Comparison of ENCODE assay signal across 8 cellular contexts in genomic region chrX:8731579-8732395, GRCh38. TPM values are rescaled to one million over a fixed set of nuclear protein-coding genes. Genes with fewer than 3 reads are reported as not detected.
DNase-seq lines count a peak whose midpoint lies in the region; ATAC-seq and TF ChIP-seq lines count a peak whose summit lies in the region.

Gene ANOS1 (minus strand): TSS chrX:8732137. CDS start chrX:8732036, 101 bp downstream.

- TF ChIP-seq POLR2A in GM18505 (IDR thresholded peaks at IDR 0.05; ENCODE audit: borderline replicate concordance, extremely low read depth, insufficient read depth, insufficient read length), result no peak

- peak; percentile 97 for ATAC-seq in right cardiac atrium
- ATAC-seq in sciatic nerve, result peak; percentile 94
- ATAC-seq in GM21381 (IDR thresholded peaks at IDR 0.05; ENCODE audit: unreplicated experiment), result no peak
- ATAC-seq in GM18505 (IDR thresholded peaks at IDR 0.05; ENCODE audit: unreplicated experiment), result no peak

- 0 out of 2 replicates have a peak, but pooled peaks have one; percentile 5 for TF ChIP-seq CTCF in WERI-Rb-1 (IDR thresholded peaks at IDR 0.05; ENCODE audit: low read depth, low read length)

- no peaks in the 10 kb centered on the region for H3K36me3 ChIP-seq in WERI-Rb-1

- H3K27ac ChIP-seq in WERI-Rb-1 (no peak within 1 kb of the TSS), right cardiac atrium (ENCODE audit: low read length) (no peak within 1 kb of the TSS)

- DNase-seq in NCI-H1105 treated with DMSO at 0.1 percent for 48 hours (lab: John Stamatoyannopoulos, UW) (peak; percentile 44), NCI-H1105 (lab: John Stamatoyannopoulos, UW) (no peak), WERI-Rb-1 (peak; percentile 81), right cardiac atrium (peak; percentile 77 to 91 (median 89)), sciatic nerve (ENCODE audit: low spot score) (peak; percentile 79), AG08395 (ENCODE audit: low spot score) (no peak)

- WGBS in right cardiac atrium, result under 1% methylated on average over 75 of the region's 87 CpGs

- H3K9me3 ChIP-seq in WERI-Rb-1 (ENCODE audit: severe bottlenecking) (no peaks in the 10 kb centered on the region), right cardiac atrium (ENCODE audit: control insufficient read depth, low read length) (no peaks in the 10 kb centered on the region)

- intact Hi-C loops in right cardiac atrium (cut with DNase I) (loop anchor here in 3 of 4 donors (10.0 kb wide), 2 partner anchors 367 to 737 kb away; no protein-coding TSS in a partner anchor), sciatic nerve (cut with DNase I) (no loop called here)

- H3K4me1 ChIP-seq in right cardiac atrium (ENCODE audit: control insufficient read depth, insufficient read depth, low read length), result no peaks in the 10 kb centered on the region

- H3K27me3 ChIP-seq in WERI-Rb-1 (ENCODE audit: insufficient read depth, low read depth, severe bottlenecking) (peaks cover 29% of the 10 kb centered on the region), right cardiac atrium (ENCODE audit: control insufficient read depth, insufficient read depth) (no peaks in the 10 kb centered on the region)

- H3K4me3 ChIP-seq in WERI-Rb-1 (ENCODE audit: low read depth, low read length) (peak within 1 kb of the TSS; percentile 41), right cardiac atrium (ENCODE audit: low read length) (peak within 1 kb of the TSS; percentile 67)

RNA-seq across cellular contexts. Expression of gene ANOS1, which starts in this region (rescaled TPM):
- 1 to 10 TPM; 3.3 to 6.6 (median 5.2) TPM for total RNA-seq in right cardiac atrium
- polyA plus RNA-seq in right cardiac atrium, result 1.8 TPM
- total RNA-seq in sciatic nerve, result 11.5 TPM

Comparison
In these comparisons a context has a peak if more than half of its experiments do, and no peak if none do; other contexts are left out.
1. DNase-seq: peak in NCI-H1105 treated with DMSO at 0.1 percent for 48 hours (single experiment), WERI-Rb-1 (single experiment), right cardiac atrium (3 of 3) and sciatic nerve (single experiment); none in NCI-H1105 (single experiment) and AG08395 (single experiment).
2. ATAC-seq: peak in right cardiac atrium (2 of 2) and sciatic nerve (single experiment); none in GM21381 (single experiment) and GM18505 (single experiment).